ENCODE assay signal across 16 cellular contexts in the genomic region with DNA sequence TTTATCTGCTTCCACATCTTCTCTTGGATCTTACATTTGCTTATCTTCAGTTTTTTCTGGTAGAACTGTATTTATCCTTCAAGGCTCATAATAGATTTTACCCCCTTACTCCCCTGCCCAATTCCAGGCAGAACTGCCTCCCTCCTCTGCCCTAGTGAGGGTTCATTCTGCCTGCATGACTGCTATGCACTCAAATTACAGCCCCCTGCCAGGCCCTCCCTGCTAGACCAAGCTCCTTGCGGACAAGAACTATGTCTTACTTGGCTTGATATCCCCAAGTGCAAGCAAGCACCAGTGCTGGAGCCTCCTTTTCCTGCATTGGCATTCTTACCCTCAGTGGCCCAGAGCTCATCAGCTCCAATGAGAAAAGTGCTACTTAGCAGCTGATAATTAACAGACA. TPM values are rescaled to one million over a fixed set of nuclear protein-coding genes. Genes with fewer than 3 reads are reported as not detected.
DNase-seq lines count a peak whose midpoint lies in the region; ATAC-seq and TF ChIP-seq lines count a peak whose summit lies in the region.
"Had no signal": no experiment of that assay in that cellular context is flagged by ENCODE, and none has a peak within 500 bp of the region (broad histone marks: within the 10 kb centered on the region; RNA-seq: fewer than 3 reads in every experiment).

No MANE protein-coding gene starts in this region.

- CTCF ChIA-PET in T-cell (lab: Charles Lee), result interaction anchor here in 1 of 2 donors (0.7 kb wide), 1 partner anchor 11 kb away, joined by 3 read pairs; no protein-coding TSS in a partner anchor

- peak overlapping the region in 1 of 3 donors; percentile 55 for H3K4me3 Mint-ChIP-seq in T-cell
- H3K4me3 Mint-ChIP-seq in type B pancreatic cell, result no peak overlapping the region

- H3K27ac Mint-ChIP-seq in T-cell (peak overlapping the region; percentile 82 to 87), type B pancreatic cell (peak overlapping the region; percentile 13)

- H3K36me3 Mint-ChIP-seq in T-cell (peaks cover 8% of the 10 kb centered on the region), type B pancreatic cell (no peaks in the 10 kb centered on the region)

- H3K4me3 ChIP-seq in cardiac muscle cell (no peak overlapping the region), dorsolateral prefrontal cortex (no peak overlapping the region), uterus (no peak overlapping the region)
- H3K4me3 ChIP-seq: ascending aorta, GM23248, MG63, transverse colon had no signal

- no peaks in the 10 kb centered on the region for H3K9me3 Mint-ChIP-seq in T-cell
- H3K9me3 Mint-ChIP-seq in type B pancreatic cell, result no peaks in the 10 kb centered on the region

- H3K4me1 ChIP-seq in cardiac muscle cell (ENCODE audit: low read depth) (peaks cover 55% of the 10 kb centered on the region), uterus (peaks cover 0 to 20% of the 10 kb centered on the region in 2 donors)

- intact Hi-C loops in Right ventricle myocardium superior (cut with DNase I), result no loop called here
- intact Hi-C loops in dorsolateral prefrontal cortex (cut with DNase I), result no loop called here
- intact Hi-C loops in uterus (cut with DNase I; ENCODE audit: low total_unique reads), result no loop called here

- H3K4me1 Mint-ChIP-seq in T-cell, result peaks cover 89 to 94% (median 93%) of the 10 kb centered on the region in 3 donors
- H3K4me1 Mint-ChIP-seq in type B pancreatic cell (ENCODE audit: unreplicated experiment), result peaks cover 55% of the 10 kb centered on the region

- TF ChIP-seq CTCF in cardiac muscle cell (IDR thresholded peaks at IDR 0.05; ENCODE audit: low read depth, low read length), result no peak
- no peak for TF ChIP-seq CTCF in type B pancreatic cell (conservative IDR thresholded peaks at IDR 0.05)
- no peak for TF ChIP-seq CTCF in dorsolateral prefrontal cortex (IDR thresholded peaks at IDR 0.05 in 54 of 56, conservative IDR thresholded peaks at IDR 0.05 in 2 of 56; ENCODE audit: low read depth in 1 of 56, partially characterized antibody in 56 of 56)
- TF ChIP-seq CTCF in uterus (IDR thresholded peaks at IDR 0.05), result no peak

- POLR2A ChIA-PET in T-cell (lab: Charles Lee), result interaction anchor here (0.5 to 1.5 kb wide), 5 partner anchors 9 to 339 kb away, joined by 3 to 8 read pairs (median 5); no protein-coding TSS in a partner anchor

- no peaks in the 10 kb centered on the region for H3K27me3 ChIP-seq in cardiac muscle cell
- H3K27me3 ChIP-seq in dorsolateral prefrontal cortex, result no peaks in the 10 kb centered on the region
- no peaks in the 10 kb centered on the region for H3K27me3 ChIP-seq in uterus
- H3K27me3 ChIP-seq: ascending aorta, MG63, transverse colon had no signal

- no peak for TF ChIP-seq POLR2A in uterus (IDR thresholded peaks at IDR 0.05)

- ATAC-seq in Right ventricle myocardium superior (ENCODE audit: poor library complexity) (no peak), T-cell (replicated peaks in 1 of 4) (no peak)
- ATAC-seq: Right ventricle myocardium inferior had no signal

- H3K36me3 ChIP-seq in cardiac muscle cell (no peaks in the 10 kb centered on the region), uterus (no peaks in the 10 kb centered on the region)
- H3K36me3 ChIP-seq: transverse colon had no signal

- DNase-seq in cardiac muscle cell (ENCODE audit: low read depth in 1 of 2, low spot score in 1 of 2) (no peak), Right ventricle myocardium superior (no peak), T-cell (no peak), islet precursor cell (peak; percentile 60), type B pancreatic cell (ENCODE audit: extremely low spot score, unreplicated experiment) (no peak), dorsolateral prefrontal cortex (no peak), uterus (no peak), NCI-H1930 (lab: John Stamatoyannopoulos, UW) (no peak)
- DNase-seq: activated gamma-delta T cell treated with Interleukin-2 at 50 U/mL for 16 hours, GM23248, MG63, NCI-H2081 treated with DMSO at 0.1 percent for 48 hours, T1000, transverse colon had no signal

- H3K9me3 ChIP-seq in cardiac muscle cell (ENCODE audit: low read depth) (no peaks in the 10 kb centered on the region), uterus (no peaks in the 10 kb centered on the region)
- H3K9me3 ChIP-seq: ascending aorta, MG63, transverse colon had no signal

- H3K27me3 Mint-ChIP-seq in T-cell (no peaks in the 10 kb centered on the region), type B pancreatic cell (no peaks in the 10 kb centered on the region)

- H3K27ac ChIP-seq in cardiac muscle cell, result peak overlapping the region; percentile 34
- no peak overlapping the region for H3K27ac ChIP-seq in dorsolateral prefrontal cortex
- no peak overlapping the region for H3K27ac ChIP-seq in uterus
- H3K27ac ChIP-seq: ascending aorta, GM23248, transverse colon had no signal

RNA-seq across cellular contexts. Expression of a gene that starts 18.1 kb away (rescaled TPM):
- total RNA-seq in cardiac muscle cell (99.4 and 117 TPM in 2 replicates), Right ventricle myocardium superior (200 TPM), T-cell (100 to 1,000 TPM in 1 of 5 donors, 10 to 100 TPM in 4; 64.3 to 117 (median 78.4) TPM), type B pancreatic cell (ENCODE audit: low replicate concordance) (62.3 and 63.1 TPM in 2 replicates), dorsolateral prefrontal cortex (10 to 100 TPM; 15.8 to 65.6 (median 28.3) TPM), uterus (10 to 100 TPM; 17.1 to 89.2 (median 27.4) TPM)
- 31.4 and 37.1 TPM in 2 replicates for polyA plus RNA-seq in cardiac muscle cell
